ENCODE assay signal across 23 cellular contexts in genomic region chrX:65757943-65758342, GRCh38.
DNase-seq lines count a peak whose midpoint lies in the region; ATAC-seq and TF ChIP-seq lines count a peak whose summit lies in the region.
"Had no signal": no experiment of that assay in that cellular context is flagged by ENCODE, and none has a peak within 500 bp of the region (broad histone marks: within the 10 kb centered on the region; RNA-seq: fewer than 3 reads in every experiment).

No MANE protein-coding gene starts in this region.

- TF ChIP-seq EP300 in tibial nerve (IDR thresholded peaks at IDR 0.05) = no peak

- H3K4me1 ChIP-seq in mammary epithelial cell (ENCODE audit: insufficient read depth, low read length) = peaks cover 18% of the 10 kb centered on the region
- peaks cover 0 to 9% (median 0%) of the 10 kb centered on the region in 3 donors for H3K4me1 ChIP-seq in esophagus squamous epithelium
- no peaks in the 10 kb centered on the region for H3K4me1 ChIP-seq in tibial nerve
- H3K4me1 ChIP-seq: BLaER1 had no signal

- CTCF ChIA-PET in mammary epithelial cell (lab: Charles Lee; ENCODE audit: low non-redundant PET) = no interaction called here

- H3K9ac ChIP-seq in mammary epithelial cell (ENCODE audit: insufficient read depth, low read length) = no peak overlapping the region
- H3K9ac ChIP-seq: BLaER1, KMS-11 had no signal

- peaks cover 9% of the 10 kb centered on the region for H3K9me3 Mint-ChIP-seq in natural killer cell treated with Interleukin-12 subunit alpha and Interleukin-12 subunit beta and Interleukin-15 and Interleukin-18, amount 100 ng/mL, for 72 hours
- no peaks in the 10 kb centered on the region for H3K9me3 Mint-ChIP-seq in natural killer cell

- BruUV-seq in mammary epithelial cell (replicated peaks; lab: Mats Ljungman, UMichigan) = no TSS peak

- no peaks in the 10 kb centered on the region for H3K79me2 ChIP-seq in mammary epithelial cell (ENCODE audit: insufficient read depth, low read length)

- H3K27me3 ChIP-seq in mammary epithelial cell (ENCODE audit: insufficient read depth, low read length) = no peaks in the 10 kb centered on the region
- peaks cover 0 to 3% (median 0%) of the 10 kb centered on the region in 4 donors for H3K27me3 ChIP-seq in esophagus squamous epithelium
- H3K27me3 ChIP-seq in tibial nerve = no peaks in the 10 kb centered on the region
- peaks cover 20% of the 10 kb centered on the region for H3K27me3 ChIP-seq in WERI-Rb-1 (ENCODE audit: insufficient read depth, low read depth, severe bottlenecking)

- 3% methylated on average over 3 of the region's 3 CpGs for WGBS in mammary epithelial cell (ENCODE audit: low coverage, missing lambda C conversion rate)
- WGBS in esophagus squamous epithelium, 2 donors = 48 to 76% methylated on average over 3 of the region's 3 CpGs
- 86 to 95% methylated on average over 3 of the region's 3 CpGs for WGBS in tibial nerve, 2 donors

- no peaks in the 10 kb centered on the region for H3K36me3 ChIP-seq in mammary epithelial cell (ENCODE audit: insufficient read depth, low read length)
- no peaks in the 10 kb centered on the region for H3K36me3 ChIP-seq in esophagus squamous epithelium
- H3K36me3 ChIP-seq in tibial nerve = no peaks in the 10 kb centered on the region
- H3K36me3 ChIP-seq in WERI-Rb-1 = no peaks in the 10 kb centered on the region
- H3K36me3 ChIP-seq: BLaER1 had no signal

- TF ChIP-seq POLR2A in esophagus squamous epithelium (IDR thresholded peaks at IDR 0.05) (no peak), tibial nerve (IDR thresholded peaks at IDR 0.05) (no peak)

- DNase-seq in natural killer cell treated with Interleukin-12 subunit alpha and Interleukin-12 subunit beta and Interleukin-15 and Interleukin-18, amount 100 ng/mL, for 72 hours (ENCODE audit: low spot score) = no peak
- no peak for DNase-seq in natural killer cell
- peak; percentile 30 for DNase-seq in mammary epithelial cell
- DNase-seq in esophagus squamous epithelium (lab: John Stamatoyannopoulos, UW) = no peak
- DNase-seq in tibial nerve (ENCODE audit: low spot score in 2 of 2) = no peak
- DNase-seq in WERI-Rb-1 = no peak
- no peak for DNase-seq in SHP77 (lab: John Stamatoyannopoulos, UW)
- DNase-seq: CD4-positive, alpha-beta T cell; HCEC 1CT; NCI-H1048; NCI-H1417 treated with DMSO at 0.1 percent for 48 hours; NCI-H1694 treated with DMSO at 0.1 percent for 48 hours; NCI-H2081; NCI-H2171; NCI-H226; NCI-H510A; NCI-H69; RPMI8226; SIG-M5 had no signal

- H3K4me1 Mint-ChIP-seq in natural killer cell treated with Interleukin-12 subunit alpha and Interleukin-12 subunit beta and Interleukin-15 and Interleukin-18, amount 100 ng/mL, for 72 hours (ENCODE audit: low read depth in 2 of 2) = peaks cover 48 to 54% of the 10 kb centered on the region in 2 donors
- peaks cover 22 to 44% of the 10 kb centered on the region in 2 donors for H3K4me1 Mint-ChIP-seq in natural killer cell

- H3K27me3 Mint-ChIP-seq in natural killer cell treated with Interleukin-12 subunit alpha and Interleukin-12 subunit beta and Interleukin-15 and Interleukin-18, amount 100 ng/mL, for 72 hours = no peaks in the 10 kb centered on the region
- no peaks in the 10 kb centered on the region for H3K27me3 Mint-ChIP-seq in natural killer cell (ENCODE audit: low read depth in 2 of 2)
- H3K27me3 Mint-ChIP-seq: CD4-positive, alpha-beta T cell; IgD-negative memory B cell had no signal

- peak in 1 of 2 donors; percentile 57 for ATAC-seq in natural killer cell treated with Interleukin-12 subunit alpha and Interleukin-12 subunit beta and Interleukin-15 and Interleukin-18, amount 100 ng/mL, for 72 hours
- ATAC-seq in natural killer cell = no peak

- H3K27ac Mint-ChIP-seq in natural killer cell treated with Interleukin-12 subunit alpha and Interleukin-12 subunit beta and Interleukin-15 and Interleukin-18, amount 100 ng/mL, for 72 hours = peak overlapping the region in 1 of 2 donors; percentile 61
- H3K27ac Mint-ChIP-seq in natural killer cell = no peak overlapping the region
- H3K27ac Mint-ChIP-seq: CD4-positive, alpha-beta T cell; IgD-negative memory B cell had no signal

- TF ChIP-seq CTCF in natural killer cell (IDR thresholded peaks at IDR 0.05) = no peak
- TF ChIP-seq CTCF in mammary epithelial cell (conservative IDR thresholded peaks at IDR 0.05 in 1 of 2, IDR thresholded peaks at IDR 0.05 in 1 of 2; ENCODE audit: extremely low read depth in 1 of 2, insufficient read depth in 1 of 2, low read depth in 1 of 2, low read length in 2 of 2) = no peak
- no peak for TF ChIP-seq CTCF in esophagus squamous epithelium (IDR thresholded peaks at IDR 0.05)
- no peak for TF ChIP-seq CTCF in tibial nerve (IDR thresholded peaks at IDR 0.05)
- TF ChIP-seq CTCF in WERI-Rb-1 (IDR thresholded peaks at IDR 0.05; ENCODE audit: low read depth, low read length) = no peak

- H4K20me1 ChIP-seq in mammary epithelial cell (ENCODE audit: insufficient read depth, low read length) = no peaks in the 10 kb centered on the region
- H4K20me1 ChIP-seq: BLaER1 had no signal

- dilution Hi-C loops in mammary epithelial cell (cut with HindIII; ENCODE audit: low sequenced_read_pairs) = no loop called here

- H3K4me3 ChIP-seq in mammary epithelial cell (replicated peaks in 1 of 3; ENCODE audit: insufficient read depth in 1 of 3, low read depth in 2 of 3, low read length in 3 of 3) = no peak overlapping the region
- H3K4me3 ChIP-seq in esophagus squamous epithelium = no peak overlapping the region
- H3K4me3 ChIP-seq in tibial nerve = no peak overlapping the region
- H3K4me3 ChIP-seq in WERI-Rb-1 (ENCODE audit: low read depth, low read length) = no peak overlapping the region
- H3K4me3 ChIP-seq: BLaER1, SK-N-MC had no signal

- in situ Hi-C loops in mammary epithelial cell (cut with MboI; ENCODE audit: low sequenced_read_pairs in 2 of 2) = no loop called here

- peak overlapping the region; percentile 44 for H3K4me2 ChIP-seq in mammary epithelial cell (ENCODE audit: insufficient read depth, low read depth, low read length)
- H3K4me2 ChIP-seq: BLaER1, KMS-11 had no signal

- no peak overlapping the region for H2AFZ ChIP-seq in mammary epithelial cell (ENCODE audit: low read depth, low read length)

- H3K27ac ChIP-seq in mammary epithelial cell (ENCODE audit: insufficient read depth, low read depth, low read length) (peak overlapping the region; percentile 91), esophagus squamous epithelium (peak overlapping the region in 3 of 4 donors; percentile 3 to 59 (median 31)), tibial nerve (no peak overlapping the region), WERI-Rb-1 (no peak overlapping the region)
- H3K27ac ChIP-seq: BLaER1, KMS-11, SK-N-MC had no signal

- H3K9me3 ChIP-seq in mammary epithelial cell (replicated peaks; ENCODE audit: insufficient read depth, low read length) = no peaks in the 10 kb centered on the region
- no peaks in the 10 kb centered on the region for H3K9me3 ChIP-seq in esophagus squamous epithelium
- no peaks in the 10 kb centered on the region for H3K9me3 ChIP-seq in tibial nerve
- no peaks in the 10 kb centered on the region for H3K9me3 ChIP-seq in WERI-Rb-1 (ENCODE audit: severe bottlenecking)

- intact Hi-C loops in natural killer cell (cut with micrococcal nuclease) (no loop called here), mammary epithelial cell (cut with micrococcal nuclease) (loop anchor here (1.0 kb wide), 1 partner anchor 175 kb away; no protein-coding TSS in a partner anchor), esophagus squamous epithelium (cut with DNase I) (no loop called here)

- H3K4me3 Mint-ChIP-seq in natural killer cell treated with Interleukin-12 subunit alpha and Interleukin-12 subunit beta and Interleukin-15 and Interleukin-18, amount 100 ng/mL, for 72 hours = peak overlapping the region; percentile 15
- H3K4me3 Mint-ChIP-seq in natural killer cell = no peak overlapping the region
- H3K4me3 Mint-ChIP-seq: CD4-positive, alpha-beta T cell; IgD-negative memory B cell had no signal

- peaks cover 19% of the 10 kb centered on the region for H3K36me3 Mint-ChIP-seq in natural killer cell treated with Interleukin-12 subunit alpha and Interleukin-12 subunit beta and Interleukin-15 and Interleukin-18, amount 100 ng/mL, for 72 hours
- no peaks in the 10 kb centered on the region for H3K36me3 Mint-ChIP-seq in natural killer cell

Comparison
In these comparisons a context has a peak if more than half of its experiments do, and no peak if none do; other contexts are left out.
1. H3K27ac ChIP-seq: peak in mammary epithelial cell (single experiment) and esophagus squamous epithelium (3 of 4); none in tibial nerve (0 of 4) and WERI-Rb-1 (single experiment).